In the genomic region with DNA sequence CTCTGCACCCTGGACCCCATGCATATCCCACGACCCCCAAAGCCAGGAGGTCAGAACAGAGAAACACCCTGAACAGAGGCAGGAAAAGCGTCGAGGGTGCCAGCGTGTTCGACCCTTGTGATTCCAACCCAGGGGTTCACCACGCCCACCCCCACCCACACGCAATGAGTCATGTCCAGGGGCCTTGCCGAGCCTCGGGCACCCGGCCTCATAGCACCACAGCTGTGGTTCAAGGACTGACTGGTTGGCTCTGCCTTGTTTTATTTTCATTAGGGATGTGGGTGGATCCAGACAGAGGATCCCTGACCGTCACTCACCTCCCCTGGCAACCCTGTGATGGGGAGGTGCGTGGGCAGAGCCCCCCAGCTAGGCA, we compare ENCODE assay signal across 13 cellular contexts. TPM values are rescaled to one million over a fixed set of nuclear protein-coding genes. Genes with fewer than 3 reads are reported as not detected.
A peak's percentile ranks its signal among the peaks of the same experiment; 100 is the strongest.
DNase-seq lines count a peak whose midpoint lies in the region; TF ChIP-seq lines count a peak whose summit lies in the region.
"Had no signal": no experiment of that assay in that cellular context is flagged by ENCODE, and none has a peak within 500 bp of the region (broad histone marks: within the 10 kb centered on the region; RNA-seq: fewer than 3 reads in every experiment).

No MANE protein-coding gene starts in this region.

- H3K36me3 ChIP-seq in MG63, result no peaks in the 10 kb centered on the region
- H3K36me3 ChIP-seq in skeletal muscle satellite cell (ENCODE audit: insufficient read depth, low read length), result no peaks in the 10 kb centered on the region
- H3K36me3 ChIP-seq: gastrocnemius medialis had no signal

- DNase-seq in activated naive CD4-positive, alpha-beta T cell treated with Interleukin-2 at 50 U/mL for 16 hours, result peak; percentile 31
- DNase-seq in activated naive CD4-positive, alpha-beta T cell treated with anti-CD3 and anti-CD28 coated beads, Interleukin-2, amount 10 ng/mL, durations not matched to agents 7 days and 5 days, result no peak
- DNase-seq in MG63 (peak; percentile 71), epithelial cell of esophagus (ENCODE audit: low read depth) (peak; percentile 20), DMS79 treated with DMSO at 0.1 percent for 48 hours (lab: John Stamatoyannopoulos, UW) (no peak), NCI-H1417 (lab: John Stamatoyannopoulos, UW) (no peak), pons (ENCODE audit: low spot score) (no peak)
- DNase-seq: gastrocnemius medialis, NCI-H1436, nephron progenitor cell, SIG-M5 had no signal

- no peak overlapping the region for H3K27ac Mint-ChIP-seq in activated naive CD4-positive, alpha-beta T cell treated with anti-CD3 and anti-CD28 coated beads, Interleukin-2, amount 10 ng/mL, durations not matched to agents 7 days and 5 days
- H3K27ac Mint-ChIP-seq: nephron progenitor cell had no signal

- H3K4me1 ChIP-seq in skeletal muscle satellite cell (ENCODE audit: control insufficient read depth, insufficient read depth, low read length), result peaks cover 21% of the 10 kb centered on the region
- H3K4me1 ChIP-seq: gastrocnemius medialis had no signal

- no peaks in the 10 kb centered on the region for H3K4me1 Mint-ChIP-seq in activated naive CD4-positive, alpha-beta T cell treated with anti-CD3 and anti-CD28 coated beads, Interleukin-2, amount 10 ng/mL, durations not matched to agents 7 days and 5 days

- TF ChIP-seq CTCF in epithelial cell of esophagus (IDR thresholded peaks at IDR 0.05; ENCODE audit: insufficient read depth, low read depth, low read length, missing control alignments), result no peak

- H3K4me3 Mint-ChIP-seq in activated naive CD4-positive, alpha-beta T cell treated with anti-CD3 and anti-CD28 coated beads, Interleukin-2, amount 10 ng/mL, durations not matched to agents 7 days and 5 days, result no peak overlapping the region
- H3K4me3 Mint-ChIP-seq: nephron progenitor cell had no signal

- peak overlapping the region; percentile 6 for H3K9ac ChIP-seq in skeletal muscle satellite cell (ENCODE audit: low read depth, low read length)

- H3K27me3 Mint-ChIP-seq in activated naive CD4-positive, alpha-beta T cell treated with anti-CD3 and anti-CD28 coated beads, Interleukin-2, amount 10 ng/mL, durations not matched to agents 7 days and 5 days, result peaks cover 6% of the 10 kb centered on the region

- CTCF ChIA-PET in activated naive CD4-positive, alpha-beta T cell treated with anti-CD3 and anti-CD28 coated beads, Interleukin-2, amount 10 ng/mL, durations not matched to agents 7 days and 5 days (lab: Charles Lee), result no interaction called here

- H3K9me3 ChIP-seq in MG63, result no peaks in the 10 kb centered on the region
- no peaks in the 10 kb centered on the region for H3K9me3 ChIP-seq in skeletal muscle satellite cell (replicated peaks; ENCODE audit: low read length)
- H3K9me3 ChIP-seq: gastrocnemius medialis had no signal

- H3K4me2 ChIP-seq in skeletal muscle satellite cell (ENCODE audit: low read length), result peak overlapping the region; percentile 63

- H3K27me3 ChIP-seq in MG63 (no peaks in the 10 kb centered on the region), skeletal muscle satellite cell (ENCODE audit: control insufficient read depth, insufficient read depth, low read length) (peaks cover 17% of the 10 kb centered on the region)

- no peak overlapping the region for H3K4me3 ChIP-seq in MG63
- no peak overlapping the region for H3K4me3 ChIP-seq in epithelial cell of esophagus (ENCODE audit: low read length)
- no peak overlapping the region for H3K4me3 ChIP-seq in skeletal muscle satellite cell (ENCODE audit: low read length)
- H3K4me3 ChIP-seq: coronary artery, gastrocnemius medialis had no signal

- H3K36me3 Mint-ChIP-seq in activated naive CD4-positive, alpha-beta T cell treated with anti-CD3 and anti-CD28 coated beads, Interleukin-2, amount 10 ng/mL, durations not matched to agents 7 days and 5 days, result no peaks in the 10 kb centered on the region

- H3K9me3 Mint-ChIP-seq in activated naive CD4-positive, alpha-beta T cell treated with anti-CD3 and anti-CD28 coated beads, Interleukin-2, amount 10 ng/mL, durations not matched to agents 7 days and 5 days, result no peaks in the 10 kb centered on the region
- H3K9me3 Mint-ChIP-seq: nephron progenitor cell had no signal

RNA-seq across cellular contexts. Expression of a gene that starts 9.5 kb away (rescaled TPM):
- total RNA-seq in MG63 (2014; rRNA removed; shearing (Covaris generic); ENCODE audit: low replicate concordance), result 22.7 and 28.2 TPM in 2 replicates
- total RNA-seq in skeletal muscle satellite cell (2012; rRNA removed), result 13.2 and 20.8 TPM in 2 replicates

RNA-seq across cellular contexts. Expression of a gene that starts 48.7 kb away (rescaled TPM):
- 0.02 TPM in 1 of 2 replicates, not detected in the other for total RNA-seq in MG63 (2014; rRNA removed; shearing (Covaris generic); ENCODE audit: low replicate concordance)
- total RNA-seq in skeletal muscle satellite cell (2012; rRNA removed), result under 0.01 TPM in 1 of 2 replicates, not detected in the other
- total RNA-seq: gastrocnemius medialis had no signal

RNA-seq across cellular contexts. Expression of a gene that starts 50.2 kb away (rescaled TPM):
- total RNA-seq in MG63 (2014; rRNA removed; shearing (Covaris generic); ENCODE audit: low replicate concordance), result not detected in 2 replicates
- total RNA-seq in skeletal muscle satellite cell (2012; rRNA removed), result not detected in 2 replicates
- total RNA-seq: gastrocnemius medialis had no signal

Comparison
In these comparisons a context has a peak if more than half of its experiments do, and no peak if none do; other contexts are left out.
1. DNase-seq: peak in activated naive CD4-positive, alpha-beta T cell treated with Interleukin-2 at 50 U/mL for 16 hours (single experiment), MG63 (single experiment) and epithelial cell of esophagus (single experiment); none in activated naive CD4-positive, alpha-beta T cell treated with anti-CD3 and anti-CD28 coated beads, Interleukin-2, amount 10 ng/mL, durations not matched to agents 7 days and 5 days (single experiment), DMS79 treated with DMSO at 0.1 percent for 48 hours (single experiment), NCI-H1417 (0 of 3) and pons (single experiment).